22 cellular contexts compared by ENCODE assay signal in genomic region chr13:82961757-82962156, GRCh38.
"Had no signal": no experiment of that assay in that cellular context is flagged by ENCODE, and none has a peak within 500 bp of the region (broad histone marks: within the 10 kb centered on the region; RNA-seq: fewer than 3 reads in every experiment).

No MANE protein-coding gene starts in this region.

- H3K27ac Mint-ChIP-seq: IgD-negative memory B cell had no signal

- H3K27me3 ChIP-seq: Peyer's patch, SJCRH30 had no signal

- H3K27ac ChIP-seq: HL-60, Peyer's patch, SJCRH30 had no signal

- H3K4me1 ChIP-seq: Peyer's patch, SJCRH30 had no signal

- H3K4me3 Mint-ChIP-seq: IgD-negative memory B cell had no signal

- H3K27me3 Mint-ChIP-seq: IgD-negative memory B cell had no signal

- DNase-seq: NCI-H1092, NCI-H1105 treated with DMSO at 0.1 percent for 48 hours, NCI-H1417 treated with DMSO at 0.1 percent for 48 hours, NCI-H146, NCI-H1694 treated with DMSO at 0.1 percent for 48 hours, NCI-H1930, NCI-H2081, NCI-H2107, NCI-H2227 treated with DMSO at 0.1 percent for 48 hours, NCI-H524, NCI-H526 treated with DMSO at 0.1 percent for 48 hours, NCI-H774, PC-3, Peyer's patch, SHP77 treated with DMSO at 0.1 percent for 48 hours, SJCRH30 had no signal

- H3K4me3 ChIP-seq: K562, Peyer's patch, SJCRH30 had no signal

- H3K9me3 ChIP-seq: Peyer's patch, SJCRH30 had no signal

- H3K4me1 Mint-ChIP-seq: IgD-negative memory B cell had no signal

- FAIRE-seq: HTR-8/SVneo, K562 had no signal

- H3K36me3 Mint-ChIP-seq: IgD-negative memory B cell had no signal

- H3K36me3 ChIP-seq: Peyer's patch, SJCRH30 had no signal

- ATAC-seq: K562, PC-3, Right ventricle myocardium inferior, SK-N-SH treated with all-trans-retinoic acid at 6 μM for 48 hours had no signal
